Comparison of ENCODE assay signal across 5 cellular contexts in the genomic region with DNA sequence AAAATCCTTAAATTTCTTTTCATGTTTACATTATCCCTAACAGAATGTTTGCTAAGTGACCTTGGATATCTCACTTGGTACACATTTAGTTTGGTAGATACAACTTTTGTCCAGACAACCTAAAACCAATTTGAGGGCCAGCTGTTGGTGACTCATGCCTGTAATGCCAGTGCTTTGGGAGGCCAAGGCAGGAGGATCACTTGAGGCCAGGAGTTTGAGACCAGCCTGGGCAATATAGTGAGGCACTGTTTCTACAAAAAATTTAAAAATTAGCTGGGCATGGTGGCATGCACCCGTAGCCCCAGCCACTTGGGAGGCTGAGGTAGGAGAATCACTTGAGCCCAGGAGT.
DNase-seq lines count a peak whose midpoint lies in the region; TF ChIP-seq lines count a peak whose summit lies in the region.
"Not testable (repeated sequence)": the region's sequence is repeated elsewhere in the genome, so short reads cannot be mapped to it uniquely, and the experiment has no call there.

No MANE protein-coding gene starts in this region.

- peak overlapping the region; percentile 61 for H3K27ac ChIP-seq in ACC112 (ENCODE audit: low read depth, low read length)
- H3K27ac ChIP-seq in SK-N-SH (ENCODE audit: low read depth in 2 of 2, low read length in 1 of 2) = peak overlapping the region in 1 of 2 experiments; percentile 24; a peak in 2 of 4 replicates
- peak overlapping the region; percentile 84 for H3K27ac ChIP-seq in brain microvascular endothelial cell
- H3K27ac ChIP-seq in esophagus muscularis mucosa (replicated peaks in 1 of 4) = not testable (repeated sequence)

- TF ChIP-seq RAD21 in SK-N-SH (IDR thresholded peaks at IDR 0.05; ENCODE audit: low read length) = not testable (repeated sequence)

- H3K4me3 ChIP-seq in ACC112 (ENCODE audit: low read depth, low read length); SK-N-SH (ENCODE audit: low read depth in 2 of 2, low read length in 1 of 2); brain microvascular endothelial cell (ENCODE audit: low read depth, low read length); esophagus muscularis mucosa: not testable (repeated sequence)

- CTCF ChIA-PET in SK-N-SH (lab: Yijun Ruan, JAX) = interaction anchor here (0.7 kb wide), 1 partner anchor 473 kb away, joined by 4 read pairs; no protein-coding TSS in a partner anchor

- not testable (repeated sequence) for H3K36me3 ChIP-seq in ACC112 (ENCODE audit: insufficient read depth, low read length); SK-N-SH (replicated peaks in 1 of 2; ENCODE audit: control insufficient read depth in 1 of 2, insufficient read depth in 2 of 2, low read length in 1 of 2); brain microvascular endothelial cell (replicated peaks); esophagus muscularis mucosa

- H2AFZ ChIP-seq in ACC112 (ENCODE audit: low read length, unreplicated experiment); SK-N-SH (ENCODE audit: low read depth): not testable (repeated sequence)

- H3K9me2 ChIP-seq in SK-N-SH = not testable (repeated sequence)

- H3K27ac Mint-ChIP-seq in osteocyte (ENCODE audit: unreplicated experiment) = peak overlapping the region; percentile 46

- H3K4me3 Mint-ChIP-seq in osteocyte (ENCODE audit: unreplicated experiment) = not testable (repeated sequence)

- H3K4me1 Mint-ChIP-seq in osteocyte (ENCODE audit: unreplicated experiment) = peaks cover 11% of the 10 kb centered on the region

- not testable (repeated sequence) for TF ChIP-seq EP300 in SK-N-SH (IDR thresholded peaks at IDR 0.05; ENCODE audit: borderline replicate concordance in 1 of 2, low read depth in 1 of 2, low read length in 1 of 2); esophagus muscularis mucosa (IDR thresholded peaks at IDR 0.05)

- H4K20me1 ChIP-seq in SK-N-SH (ENCODE audit: insufficient read depth) = not testable (repeated sequence)

- not testable (repeated sequence) for DNase-seq in SK-N-SH; brain microvascular endothelial cell; osteocyte (ENCODE audit: extremely low spot score, unreplicated experiment)
- DNase-seq in esophagus muscularis mucosa (ENCODE audit: extremely low spot score) = peak; percentile 19

- POLR2A ChIA-PET in SK-N-SH (lab: Yijun Ruan, JAX) = not testable (repeated sequence)

- not testable (repeated sequence) for H3K36me3 Mint-ChIP-seq in osteocyte (ENCODE audit: unreplicated experiment)

- H3K27me3 ChIP-seq in ACC112 (ENCODE audit: insufficient read depth, low read length); SK-N-SH (ENCODE audit: insufficient read depth); brain microvascular endothelial cell (replicated peaks); esophagus muscularis mucosa: not testable (repeated sequence)

- TF ChIP-seq POLR2A in esophagus muscularis mucosa (IDR thresholded peaks at IDR 0.05; ENCODE audit: low read depth) = not testable (repeated sequence)

- peaks cover 18% of the 10 kb centered on the region for H3F3A ChIP-seq in SK-N-SH (replicated peaks; ENCODE audit: insufficient read depth)

- intact Hi-C loops in esophagus muscularis mucosa (cut with DNase I) = not testable (repeated sequence)

- not testable (repeated sequence) for H3K9ac ChIP-seq in SK-N-SH

- H3K9me3 Mint-ChIP-seq in osteocyte (ENCODE audit: unreplicated experiment) = not testable (repeated sequence)

- peaks cover 22% of the 10 kb centered on the region for H3K4me1 ChIP-seq in ACC112 (ENCODE audit: control insufficient read depth, insufficient read depth, low read length, unreplicated experiment)
- H3K4me1 ChIP-seq in SK-N-SH (ENCODE audit: control insufficient read depth in 1 of 2, insufficient read depth in 2 of 2, low read depth in 1 of 2, low read length in 1 of 2); esophagus muscularis mucosa: not testable (repeated sequence)

- not testable (repeated sequence) for H3K79me2 ChIP-seq in ACC112 (ENCODE audit: control insufficient read depth, insufficient read depth, low read length, unreplicated experiment); SK-N-SH (ENCODE audit: insufficient read depth)

- 62% methylated on average over 1 of the region's 1 CpG for WGBS in SK-N-SH (ENCODE audit: low lambda C conversion rate)
- WGBS in esophagus muscularis mucosa = 85% methylated on average over 1 of the region's 1 CpG

- in situ Hi-C loops in brain microvascular endothelial cell (cut with HindIII; ENCODE audit: low pct_ligation_motif_present, low sequenced_read_pairs) = not testable (repeated sequence)

- not testable (repeated sequence) for TF ChIP-seq CTCF in SK-N-SH (IDR thresholded peaks at IDR 0.05); brain microvascular endothelial cell (IDR thresholded peaks at IDR 0.05; ENCODE audit: low read depth, low read length, missing control alignments); esophagus muscularis mucosa (IDR thresholded peaks at IDR 0.05); osteocyte (IDR thresholded peaks at IDR 0.05)

- not testable (repeated sequence) for H3K9me3 ChIP-seq in SK-N-SH, esophagus muscularis mucosa

- not testable (repeated sequence) for H3K27me3 Mint-ChIP-seq in osteocyte (ENCODE audit: unreplicated experiment)

- not testable (repeated sequence) for H3K4me2 ChIP-seq in SK-N-SH

TF ChIP-seq in SK-N-SH, 30 proteins besides CTCF, POLR2A, EP300 and RAD21:
- 0 out of 2 replicates have a peak, but pooled peaks have one; percentile 15 for TF ChIP-seq MEF2A (IDR thresholded peaks at IDR 0.05; ENCODE audit: borderline replicate concordance, low read depth)
